Comparison of ENCODE assay signal across 9 cellular contexts in the genomic region with DNA sequence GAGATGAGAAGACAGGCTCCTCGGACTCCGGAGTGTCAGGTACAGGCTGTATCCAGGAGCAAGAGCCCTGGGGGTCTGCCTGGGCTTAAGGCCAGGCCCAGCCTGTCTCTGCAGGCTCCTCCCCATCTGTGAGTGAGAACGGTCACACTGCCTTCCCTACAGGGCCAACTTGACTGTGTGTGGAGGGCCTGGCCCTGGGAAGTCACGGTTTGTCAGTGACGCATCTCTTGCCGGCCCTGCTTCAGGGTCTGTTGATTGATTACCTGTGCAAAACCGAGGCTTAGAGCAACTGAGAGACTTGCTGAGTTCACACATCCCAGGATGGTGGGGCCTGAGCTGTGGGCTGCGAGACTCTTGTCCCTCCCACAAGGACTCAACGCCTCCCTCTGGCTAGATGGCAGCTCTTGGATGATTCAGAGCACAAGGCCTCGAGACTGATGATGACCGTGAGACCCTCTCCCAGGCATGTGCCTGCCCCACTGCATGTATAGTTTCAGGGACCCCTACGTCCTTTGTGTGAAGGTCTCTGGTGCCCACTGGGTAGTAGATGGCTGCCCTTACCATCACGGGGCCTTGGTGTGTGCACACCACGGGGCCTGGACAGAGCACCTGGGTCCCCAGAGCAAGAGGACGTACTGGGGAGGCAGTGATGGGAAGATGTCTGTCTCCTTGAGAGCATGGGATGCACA. TPM values are rescaled to one million over a fixed set of nuclear protein-coding genes. Genes with fewer than 3 reads are reported as not detected.
A peak's percentile ranks its signal among the peaks of the same experiment; 100 is the strongest.
DNase-seq lines count a peak whose midpoint lies in the region; ATAC-seq and TF ChIP-seq lines count a peak whose summit lies in the region.
"Had no signal": no experiment of that assay in that cellular context is flagged by ENCODE, and none has a peak within 500 bp of the region (broad histone marks: within the 10 kb centered on the region; RNA-seq: fewer than 3 reads in every experiment).

No MANE protein-coding gene starts in this region.

- H3K36me3 ChIP-seq in breast epithelium (no peaks in the 10 kb centered on the region), mammary epithelial cell (ENCODE audit: insufficient read depth, low read length) (no peaks in the 10 kb centered on the region), muscle layer of duodenum (ENCODE audit: control insufficient read depth in 1 of 2, insufficient read depth in 2 of 2, low read length in 2 of 2) (peaks cover 4 to 10% of the 10 kb centered on the region in 2 donors), uterus (no peaks in the 10 kb centered on the region)
- H3K36me3 ChIP-seq: pancreas had no signal

- no peak overlapping the region for H3K9ac ChIP-seq in mammary epithelial cell (ENCODE audit: insufficient read depth, low read length)

- H3K4me1 Mint-ChIP-seq in activated naive CD8-positive, alpha-beta T cell treated with anti-CD3 and anti-CD28 coated beads, Interleukin-2, amount 50 U/mL, for 24 hours, result peaks cover 92% of the 10 kb centered on the region

- H3K27me3 Mint-ChIP-seq in activated naive CD8-positive, alpha-beta T cell treated with anti-CD3 and anti-CD28 coated beads, Interleukin-2, amount 50 U/mL, for 24 hours, result no peaks in the 10 kb centered on the region

- H3K9me3 Mint-ChIP-seq in activated naive CD8-positive, alpha-beta T cell treated with anti-CD3 and anti-CD28 coated beads, Interleukin-2, amount 50 U/mL, for 24 hours, result no peaks in the 10 kb centered on the region

- no peak overlapping the region for H2AFZ ChIP-seq in mammary epithelial cell (ENCODE audit: low read depth, low read length)

- intact Hi-C loops in breast epithelium (cut with DNase I; ENCODE audit: low total_unique reads), result loop anchor here (10.0 kb wide), 1 partner anchor 98 kb away; no protein-coding TSS in a partner anchor
- intact Hi-C loops in mammary epithelial cell (cut with micrococcal nuclease), result loop anchor here (10.0 kb wide), 1 partner anchor 298 kb away; no protein-coding TSS in a partner anchor
- intact Hi-C loops in uterus (cut with DNase I; ENCODE audit: low total_unique reads), result loop anchor here (5.0 kb wide), 1 partner anchor 95 kb away; no protein-coding TSS in a partner anchor

- peak overlapping the region; percentile 80 for H3K4me3 Mint-ChIP-seq in activated naive CD8-positive, alpha-beta T cell treated with anti-CD3 and anti-CD28 coated beads, Interleukin-2, amount 50 U/mL, for 24 hours

- H3K27me3 ChIP-seq in breast epithelium (no peaks in the 10 kb centered on the region), mammary epithelial cell (ENCODE audit: insufficient read depth, low read length) (no peaks in the 10 kb centered on the region), muscle layer of duodenum (ENCODE audit: low read depth, low read length) (no peaks in the 10 kb centered on the region), uterus (no peaks in the 10 kb centered on the region)
- H3K27me3 ChIP-seq: pancreas had no signal

- H3K9me3 ChIP-seq in breast epithelium (no peaks in the 10 kb centered on the region), mammary epithelial cell (replicated peaks; ENCODE audit: insufficient read depth, low read length) (no peaks in the 10 kb centered on the region), muscle layer of duodenum (ENCODE audit: control insufficient read depth in 1 of 2, low read length in 2 of 2) (no peaks in the 10 kb centered on the region), uterus (no peaks in the 10 kb centered on the region)
- H3K9me3 ChIP-seq: pancreas had no signal

- WGBS in mammary epithelial cell (ENCODE audit: low coverage, missing lambda C conversion rate), result 78% methylated on average over 15 of the region's 15 CpGs

- in situ Hi-C loops in mammary epithelial cell (cut with MboI; ENCODE audit: low sequenced_read_pairs in 2 of 2), result loop anchor here in 1 of 2 donors (25.0 kb wide), 1 partner anchor 815 kb away; no protein-coding TSS in a partner anchor

- H3K27ac ChIP-seq in breast epithelium (peak overlapping the region; percentile 65 to 77), mammary epithelial cell (ENCODE audit: insufficient read depth, low read depth, low read length) (no peak overlapping the region), muscle layer of duodenum (ENCODE audit: low read length) (peak overlapping the region; percentile 29), uterus (peak overlapping the region; percentile 78 to 83)
- H3K27ac ChIP-seq: pancreas had no signal

- peaks cover 84% of the 10 kb centered on the region for H3K36me3 Mint-ChIP-seq in activated naive CD8-positive, alpha-beta T cell treated with anti-CD3 and anti-CD28 coated beads, Interleukin-2, amount 50 U/mL, for 24 hours (ENCODE audit: low read depth)

- DNase-seq in breast epithelium (ENCODE audit: low spot score in 2 of 2) (no peak), mammary epithelial cell (no peak), uterus (no peak), HuH-7 (ENCODE audit: low spot score) (no peak)
- peak; percentile 40 for DNase-seq in activated naive CD8-positive, alpha-beta T cell treated with anti-CD3 and anti-CD28 coated beads, Interleukin-2, amount 50 U/mL, for 24 hours

- no peaks in the 10 kb centered on the region for H3K79me2 ChIP-seq in mammary epithelial cell (ENCODE audit: insufficient read depth, low read length)

- TF ChIP-seq POLR2A in breast epithelium (IDR thresholded peaks at IDR 0.05) (no peak), uterus (IDR thresholded peaks at IDR 0.05) (no peak)

- H3K4me1 ChIP-seq in breast epithelium (peaks cover 5 to 33% of the 10 kb centered on the region in 2 donors), mammary epithelial cell (ENCODE audit: insufficient read depth, low read length) (peaks cover 46% of the 10 kb centered on the region), muscle layer of duodenum (ENCODE audit: control insufficient read depth in 1 of 2, insufficient read depth in 2 of 2, low read length in 2 of 2) (peaks cover 24 to 98% of the 10 kb centered on the region in 2 donors), uterus (peaks cover 0 to 37% of the 10 kb centered on the region in 2 donors)

- CTCF ChIA-PET in mammary epithelial cell (lab: Charles Lee; ENCODE audit: low non-redundant PET), result no interaction called here

- peak; percentile 2 for ATAC-seq in activated naive CD8-positive, alpha-beta T cell treated with anti-CD3 and anti-CD28 coated beads, Interleukin-2, amount 50 U/mL, for 24 hours
- ATAC-seq in HG03045 (IDR thresholded peaks at IDR 0.05; ENCODE audit: unreplicated experiment) (no peak), GM21390 (IDR thresholded peaks at IDR 0.05; ENCODE audit: unreplicated experiment) (no peak)

- H4K20me1 ChIP-seq in mammary epithelial cell (ENCODE audit: insufficient read depth, low read length), result no peaks in the 10 kb centered on the region

- no peak overlapping the region for H3K4me2 ChIP-seq in mammary epithelial cell (ENCODE audit: insufficient read depth, low read depth, low read length)

- TF ChIP-seq CTCF in breast epithelium (IDR thresholded peaks at IDR 0.05), result no peak
- no peak for TF ChIP-seq CTCF in mammary epithelial cell (conservative IDR thresholded peaks at IDR 0.05 in 1 of 2, IDR thresholded peaks at IDR 0.05 in 1 of 2; ENCODE audit: extremely low read depth in 1 of 2, insufficient read depth in 1 of 2, low read depth in 1 of 2, low read length in 2 of 2)
- no peak for TF ChIP-seq CTCF in uterus (IDR thresholded peaks at IDR 0.05)

- dilution Hi-C loops in mammary epithelial cell (cut with HindIII; ENCODE audit: low sequenced_read_pairs), result loop anchor here (5.0 kb wide), 1 partner anchor 60 kb away; no protein-coding TSS in a partner anchor

- H3K4me3 ChIP-seq in breast epithelium (no peak overlapping the region), mammary epithelial cell (replicated peaks in 1 of 3; ENCODE audit: insufficient read depth in 1 of 3, low read depth in 2 of 3, low read length in 3 of 3) (no peak overlapping the region), muscle layer of duodenum (ENCODE audit: low read depth in 1 of 2, low read length in 2 of 2) (peak overlapping the region in 1 of 2 donors; percentile 23), uterus (no peak overlapping the region)
- H3K4me3 ChIP-seq: pancreas had no signal

- BruUV-seq in mammary epithelial cell (replicated peaks; lab: Mats Ljungman, UMichigan), result no TSS peak

- H3K27ac Mint-ChIP-seq in activated naive CD8-positive, alpha-beta T cell treated with anti-CD3 and anti-CD28 coated beads, Interleukin-2, amount 50 U/mL, for 24 hours, result peak overlapping the region; percentile 94

RNA-seq across cellular contexts. Expression of a gene that starts 6.0 kb away (rescaled TPM):
- total RNA-seq in breast epithelium (10 to 100 TPM in 2 of 3 donors, 1 to 10 TPM in 1; 5.1 to 13.5 (median 10.5) TPM), mammary epithelial cell (10 to 100 TPM; 16.2 to 21.2 TPM), uterus (10 to 100 TPM in 2 of 4 donors, 1 to 10 TPM in 2; 1.2 to 48.6 (median 8.8) TPM)
- polyA plus RNA-seq in mammary epithelial cell, result 15.4 TPM
- polyA minus RNA-seq in mammary epithelial cell, result 5.9 TPM

RNA-seq across cellular contexts. Expression of a gene that starts 46.1 kb away (rescaled TPM):
- 10 to 100 TPM; 13.8 to 26.9 (median 17.4) TPM for total RNA-seq in breast epithelium
- total RNA-seq in mammary epithelial cell, result 10 to 100 TPM; 30.2 to 34.7 TPM
- polyA plus RNA-seq in mammary epithelial cell, result 42.3 TPM
- 38.7 TPM for polyA minus RNA-seq in mammary epithelial cell
- total RNA-seq in uterus, result 10 to 100 TPM; 23.4 to 72.0 (median 36.0) TPM
